14 cellular contexts compared by ENCODE assay signal in genomic region chr2:20478961-20479360, GRCh38.
"Had no signal": no experiment of that assay in that cellular context is flagged by ENCODE, and none has a peak within 500 bp of the region (broad histone marks: within the 10 kb centered on the region; RNA-seq: fewer than 3 reads in every experiment).

No MANE protein-coding gene starts in this region.

- H3K9ac ChIP-seq: SK-N-SH had no signal

- H3K27ac ChIP-seq: esophagus muscularis mucosa, lower lobe of right lung, suprapubic skin, uterus had no signal

- H3K27me3 ChIP-seq: esophagus muscularis mucosa, suprapubic skin, uterus had no signal

- DNase-seq: activated CD4-positive, alpha-beta T cell treated with anti-CD3 and anti-CD28 coated beads, Interleukin-2, amount 50 U/mL, for 1 hour; activated naive CD4-positive, alpha-beta T cell treated with anti-CD3 and anti-CD28 coated beads, Interleukin-2, amount 50 U/mL, for 16 hours; activated T-cell treated with anti-CD3 and anti-CD28 coated beads, Interleukin-2, amount 50 U/mL, for 1 hour; lower lobe of right lung; retina; SK-N-SH; small intestine; stimulated activated naive CD8-positive, alpha-beta T cell treated with anti-CD3 and anti-CD28 coated beads, Interleukin-15, Interleukin-2, amounts not matched to agents 100 U/mL and 50 U/mL, for 24 hours; T-cell; T-helper 9 cell had no signal

- H3K9me3 ChIP-seq: esophagus muscularis mucosa, lower lobe of right lung, SK-N-SH, suprapubic skin, uterus had no signal

- H3K4me3 ChIP-seq: esophagus muscularis mucosa, lower lobe of right lung, suprapubic skin, uterus had no signal

- H3K36me3 ChIP-seq: esophagus muscularis mucosa, lower lobe of right lung, suprapubic skin, uterus had no signal

- H3K4me2 ChIP-seq: SK-N-SH had no signal

- ATAC-seq: activated CD4-positive, CD25-positive, alpha-beta regulatory T cell treated with anti-CD3 and anti-CD28 coated beads, Interleukin-2, amount 50 U/mL, for 24 hours; lower lobe of right lung; stimulated activated naive CD8-positive, alpha-beta T cell treated with anti-CD3 and anti-CD28 coated beads, Interleukin-15, Interleukin-2, amounts not matched to agents 100 U/mL and 50 U/mL, for 24 hours; T-cell had no signal
